ENCODE assay signal across 9 cellular contexts in genomic region chr2:219713110-219713509, GRCh38.
A peak's percentile ranks its signal among the peaks of the same experiment; 100 is the strongest.
DNase-seq lines count a peak whose midpoint lies in the region; ATAC-seq and TF ChIP-seq lines count a peak whose summit lies in the region.
"Had no signal": no experiment of that assay in that cellular context is flagged by ENCODE, and none has a peak within 500 bp of the region (broad histone marks: within the 10 kb centered on the region; RNA-seq: fewer than 3 reads in every experiment).

No MANE protein-coding gene starts in this region.

- no peak overlapping the region for H3K27ac ChIP-seq in PC-3 (ENCODE audit: low read length)

- H3K27me3 Mint-ChIP-seq in HFFc6 (ENCODE audit: insufficient read depth) (peaks cover 18% of the 10 kb centered on the region), glutamatergic neuron (ENCODE audit: unreplicated experiment) (no peaks in the 10 kb centered on the region)

- intact Hi-C loops in PC-3 (cut with micrococcal nuclease), result no loop called here

- H3K27me3 ChIP-seq in PC-3 (ENCODE audit: low read length), result no peaks in the 10 kb centered on the region

- no peaks in the 10 kb centered on the region for H3K4me1 ChIP-seq in PC-3 (ENCODE audit: insufficient read depth, low read length)

- no TSS peak for BruUV-seq in PC-3 (replicated peaks; lab: Mats Ljungman, UMichigan)

- TF ChIP-seq CTCF in GM12865 (IDR thresholded peaks at IDR 0.05; ENCODE audit: insufficient read depth, low read depth, low read length, missing control alignments) (no peak), HFFc6 (IDR thresholded peaks at IDR 0.05) (no peak), PC-3 (conservative IDR thresholded peaks at IDR 0.05; ENCODE audit: low read depth, low read length) (no peak), glutamatergic neuron (IDR thresholded peaks at IDR 0.05; ENCODE audit: partially characterized antibody, unreplicated experiment) (no peak)

- H3K4me3 ChIP-seq in GM12865 (ENCODE audit: low read depth, low read length) (no peak overlapping the region), PC-3 (ENCODE audit: low read length) (no peak overlapping the region)

- H3K9ac ChIP-seq in PC-3 (ENCODE audit: low read length), result no peak overlapping the region

- ATAC-seq in PC-3 (no peak), HG03045 (IDR thresholded peaks at IDR 0.05; ENCODE audit: unreplicated experiment) (no peak)

- no peaks in the 10 kb centered on the region for H3K79me2 ChIP-seq in PC-3 (ENCODE audit: low read length)

- CTCF ChIA-PET in PC-3 (lab: Charles Lee), result no interaction called here

- H3K9me2 ChIP-seq in PC-3 (replicated peaks; ENCODE audit: low read length), result no peaks in the 10 kb centered on the region

- H3K27ac Mint-ChIP-seq in HFFc6, result no peak overlapping the region
- no peak overlapping the region for H3K27ac Mint-ChIP-seq in glutamatergic neuron (ENCODE audit: unreplicated experiment)
- H3K27ac Mint-ChIP-seq: brain had no signal

- H3K4me3 Mint-ChIP-seq in HFFc6, result no peak overlapping the region; the same call in 1 of the 2 replicates
- no peak overlapping the region for H3K4me3 Mint-ChIP-seq in glutamatergic neuron (ENCODE audit: unreplicated experiment)
- H3K4me3 Mint-ChIP-seq: brain had no signal

- H3K4me1 Mint-ChIP-seq in HFFc6 (ENCODE audit: low read depth) (peaks cover under 1% of the 10 kb centered on the region), glutamatergic neuron (ENCODE audit: low read depth, unreplicated experiment) (no peaks in the 10 kb centered on the region)

- no peaks in the 10 kb centered on the region for H3F3A ChIP-seq in PC-3 (ENCODE audit: low read length, unreplicated experiment)

- peaks cover 5% of the 10 kb centered on the region; the same call in 1 of the 2 replicates for H3K36me3 Mint-ChIP-seq in HFFc6 (ENCODE audit: low read depth)
- H3K36me3 Mint-ChIP-seq in glutamatergic neuron (ENCODE audit: unreplicated experiment), result peaks cover 4% of the 10 kb centered on the region
- H3K36me3 Mint-ChIP-seq: brain had no signal

- H2AFZ ChIP-seq in PC-3 (ENCODE audit: low read length), result peak overlapping the region; percentile 51; the same call in 1 of the 2 replicates

- DNase-seq in GM12865 (ENCODE audit: low read depth) (peak; percentile 42), HFFc6 (peak; percentile 40), PC-3 (peak; percentile 53), iPS-NIHi7 (ENCODE audit: extremely low spot score) (peak; percentile 61), globus pallidus (ENCODE audit: low spot score) (no peak), foreskin melanocyte (no peak), glutamatergic neuron (no peak)

- H4K20me1 ChIP-seq in PC-3 (ENCODE audit: low read length), result no peaks in the 10 kb centered on the region

- H3K4me2 ChIP-seq in PC-3 (ENCODE audit: low read length), result no peak overlapping the region

- no peaks in the 10 kb centered on the region for H3K9me3 ChIP-seq in PC-3 (ENCODE audit: low read length)

- peaks cover 5% of the 10 kb centered on the region for H3K9me3 Mint-ChIP-seq in HFFc6
- peaks cover 2% of the 10 kb centered on the region for H3K9me3 Mint-ChIP-seq in glutamatergic neuron (ENCODE audit: unreplicated experiment)

- POLR2A ChIA-PET in PC-3 (lab: Charles Lee; ENCODE audit: unreplicated experiment), result no interaction called here

- H3K36me3 ChIP-seq in PC-3 (ENCODE audit: low read depth, low read length), result no peaks in the 10 kb centered on the region

Comparison
In these comparisons a context has a peak if more than half of its experiments do, and no peak if none do; other contexts are left out.
1. DNase-seq: peak in GM12865 (single experiment), HFFc6 (single experiment), PC-3 (single experiment) and iPS-NIHi7 (single experiment); none in globus pallidus (single experiment), foreskin melanocyte (single experiment) and glutamatergic neuron (single experiment).